8 cellular contexts compared by ENCODE assay signal in the genomic region with DNA sequence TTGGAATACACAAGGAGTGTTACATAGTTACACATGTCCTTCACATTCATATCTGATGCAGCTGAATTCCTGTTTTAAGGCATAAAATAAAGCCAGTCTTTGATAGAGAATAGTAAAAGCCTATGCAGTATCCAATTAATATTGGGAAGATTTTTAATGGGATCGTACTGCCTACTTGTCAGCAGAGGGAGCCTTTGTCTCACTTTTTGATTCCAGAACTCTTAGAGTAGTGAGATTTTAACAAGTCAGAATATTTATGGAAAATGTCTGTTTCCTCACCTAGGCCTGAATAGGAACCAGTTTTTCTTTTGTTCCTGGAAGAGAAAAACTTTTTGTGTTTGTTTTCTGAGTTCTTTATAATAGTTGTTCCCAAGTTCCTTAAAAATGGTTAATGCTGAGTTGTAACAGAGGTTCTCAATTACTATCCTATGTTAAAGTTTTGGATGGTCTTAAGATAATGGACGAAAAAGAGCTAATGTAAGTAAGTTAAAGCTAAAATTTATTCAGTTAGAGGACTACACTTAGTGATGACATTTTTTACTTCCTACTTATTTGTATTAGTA.
A peak's percentile ranks its signal among the peaks of the same experiment; 100 is the strongest.
DNase-seq lines count a peak whose midpoint lies in the region; ATAC-seq, FAIRE-seq and TF ChIP-seq lines count a peak whose summit lies in the region.

No MANE protein-coding gene starts in this region.

- no peaks in the 10 kb centered on the region for H3K9me3 Mint-ChIP-seq in progenitor cell of endocrine pancreas (ENCODE audit: low read depth)

- CTCF ChIA-PET in RWPE1 (lab: Yijun Ruan, JAX): interaction anchor here (0.6 to 0.9 kb wide), 5 partner anchors 19 to 689 kb away, joined by 3 to 4 read pairs (median 3); no protein-coding TSS in a partner anchor

- no peaks in the 10 kb centered on the region for H3K79me2 ChIP-seq in DND-41 (ENCODE audit: insufficient read depth, low read length)

- H3K36me3 ChIP-seq in DND-41 (ENCODE audit: insufficient read depth, low read length): no peaks in the 10 kb centered on the region

- no peak overlapping the region for H3K4me3 Mint-ChIP-seq in progenitor cell of endocrine pancreas (ENCODE audit: low read depth)

- no peak for FAIRE-seq in GM12891 (lab: Jason Lieb, UNC)

- no peaks in the 10 kb centered on the region for H3K4me1 ChIP-seq in DND-41 (ENCODE audit: insufficient read depth, low read length)

- H3K4me3 ChIP-seq in DND-41 (ENCODE audit: low read depth in 1 of 2, low read length in 2 of 2): no peak overlapping the region
- H3K4me3 ChIP-seq in fibroblast of mammary gland (ENCODE audit: control insufficient read depth, low read depth, low read length): no peak overlapping the region

- TF ChIP-seq POLR2A in GM12891 (IDR thresholded peaks at IDR 0.05; ENCODE audit: low read depth, low read length): no peak

- no peaks in the 10 kb centered on the region for H3K36me3 Mint-ChIP-seq in progenitor cell of endocrine pancreas (ENCODE audit: insufficient read depth)

- POLR2A ChIA-PET in RWPE1 (lab: Yijun Ruan, JAX; ENCODE audit: low non-redundant PET): no interaction called here

- DNase-seq in DND-41: no peak
- DNase-seq in LoVo (ENCODE audit: low spot score): peak; percentile 72
- DNase-seq in RWPE1 (ENCODE audit: low spot score): peak; percentile 55
- DNase-seq in fibroblast of mammary gland (ENCODE audit: low read depth): peak; percentile 69
- DNase-seq in progenitor cell of endocrine pancreas (ENCODE audit: low spot score, unreplicated experiment): no peak
- DNase-seq in stimulated activated naive CD4-positive, alpha-beta T cell (lab: John Stamatoyannopoulos, UW): no peak
- DNase-seq in GM12891 (ENCODE audit: insufficient read length, low spot score): no peak

- TF ChIP-seq CTCF in DND-41 (IDR thresholded peaks at IDR 0.05; ENCODE audit: borderline replicate concordance, extremely low read depth, low read length, poor library complexity, severe bottlenecking): peak; percentile 72
- TF ChIP-seq CTCF in RWPE1 (conservative IDR thresholded peaks at IDR 0.05; ENCODE audit: low read depth): peak; percentile 77
- peak; percentile 77 for TF ChIP-seq CTCF in fibroblast of mammary gland (conservative IDR thresholded peaks at IDR 0.05; ENCODE audit: control insufficient read depth, insufficient read depth, low read depth, low read length)
- TF ChIP-seq CTCF in progenitor cell of endocrine pancreas (IDR thresholded peaks at IDR 0.05; ENCODE audit: unreplicated experiment): peak; percentile 80

- H2AFZ ChIP-seq in DND-41 (ENCODE audit: low read depth, low read length): no peak overlapping the region

- H3K9ac ChIP-seq in DND-41 (ENCODE audit: low read depth, low read length): no peak overlapping the region

- H3K9me3 ChIP-seq in DND-41 (ENCODE audit: insufficient read depth, low read length, severe bottlenecking): no peaks in the 10 kb centered on the region

- no peaks in the 10 kb centered on the region for H3K27me3 Mint-ChIP-seq in progenitor cell of endocrine pancreas

- ATAC-seq in DND-41 (ENCODE audit: insufficient read depth, low read depth): peak; percentile 58; the same call in 1 of the 3 replicates
- ATAC-seq in HG03097 (IDR thresholded peaks at IDR 0.05; ENCODE audit: low FRiP score, unreplicated experiment): no peak

- H4K20me1 ChIP-seq in DND-41 (ENCODE audit: insufficient read depth, low read length): no peaks in the 10 kb centered on the region

- H3K27ac ChIP-seq in DND-41 (ENCODE audit: low read length) (no peak overlapping the region), RWPE1 (no peak overlapping the region)

- no peaks in the 10 kb centered on the region for H3K27me3 ChIP-seq in DND-41 (ENCODE audit: insufficient read depth, low read length, poor library complexity)

- H3K4me1 Mint-ChIP-seq in progenitor cell of endocrine pancreas (ENCODE audit: low read depth): no peaks in the 10 kb centered on the region

- H3K4me2 ChIP-seq in DND-41 (ENCODE audit: insufficient read depth, low read length): no peak overlapping the region

- no peak overlapping the region for H3K27ac Mint-ChIP-seq in progenitor cell of endocrine pancreas

TF ChIP-seq in GM12891, 5 proteins besides CTCF, POLR2A, EP300 and RAD21:
- TF ChIP-seq POLR2AphosphoS5 (IDR thresholded peaks at IDR 0.05; ENCODE audit: low read depth, low read length) (no peak), PAX5 (IDR thresholded peaks at IDR 0.05; ENCODE audit: insufficient read depth, low read length, severe bottlenecking) (no peak), POU2F2 (IDR thresholded peaks at IDR 0.05; ENCODE audit: low read depth, low read length) (no peak), TAF1 (IDR thresholded peaks at IDR 0.05; ENCODE audit: low read depth, low read length) (no peak), SPI1 (IDR thresholded peaks at IDR 0.05; ENCODE audit: low read depth, low read length) (no peak)

Comparison
In these comparisons a context has a peak if more than half of its experiments do, and no peak if none do; other contexts are left out.
1. DNase-seq: peak in LoVo (single experiment), RWPE1 (single experiment) and fibroblast of mammary gland (single experiment); none in DND-41 (single experiment), progenitor cell of endocrine pancreas (single experiment), stimulated activated naive CD4-positive, alpha-beta T cell (0 of 6) and GM12891 (single experiment).
2. Peak in every context shown above with its lines, with median percentiles within 50 percentile points of each other: CTCF ChIP-seq.